In genomic region chr5:150163547-150164059, GRCh38 we compare ENCODE assay signal across 1 cellular context.
A peak's percentile ranks its signal among the peaks of the same experiment; 100 is the strongest.
TF ChIP-seq lines count a peak whose summit lies in the region.

No MANE protein-coding gene starts in this region.

TF ChIP-seq in K562, 482 proteins besides CTCF, POLR2A, EP300 and RAD21:
- TF ChIP-seq ZBTB7A (IDR thresholded peaks at IDR 0.05; ENCODE audit: borderline replicate concordance, control insufficient read depth, low read depth, low read length) (peak; percentile 27; the same call in 1 of the 2 replicates), SMARCE1 (IDR thresholded peaks at IDR 0.05) (0 out of 2 replicates have a peak, but pooled peaks have one; percentile 27), ZFP36 (IDR thresholded peaks at IDR 0.05; ENCODE audit: low read depth, low read length, partially characterized antibody) (peak; percentile 58), NR2C1 (IDR thresholded peaks at IDR 0.05) (peak; percentile 88), NR2C1 (tag; IDR thresholded peaks at IDR 0.05) (peak; percentile 90), NBN (IDR thresholded peaks at IDR 0.05; ENCODE audit: low read depth) (no peak), NR2C2 (CRISPR knock-in tag; IDR thresholded peaks at IDR 0.05) (no peak), NR2C2 (tag; IDR thresholded peaks at IDR 0.05) (peak; percentile 70; the same call in 1 of the 2 replicates), SAP30 (IDR thresholded peaks at IDR 0.05; ENCODE audit: borderline replicate concordance, insufficient read depth, low read depth, low read length, poor library complexity, severe bottlenecking) (no peak), ZBTB33 (CRISPR knock-in tag; IDR thresholded peaks at IDR 0.05) (peak; percentile 98)
- TF ChIP-seq, protein P1, sequence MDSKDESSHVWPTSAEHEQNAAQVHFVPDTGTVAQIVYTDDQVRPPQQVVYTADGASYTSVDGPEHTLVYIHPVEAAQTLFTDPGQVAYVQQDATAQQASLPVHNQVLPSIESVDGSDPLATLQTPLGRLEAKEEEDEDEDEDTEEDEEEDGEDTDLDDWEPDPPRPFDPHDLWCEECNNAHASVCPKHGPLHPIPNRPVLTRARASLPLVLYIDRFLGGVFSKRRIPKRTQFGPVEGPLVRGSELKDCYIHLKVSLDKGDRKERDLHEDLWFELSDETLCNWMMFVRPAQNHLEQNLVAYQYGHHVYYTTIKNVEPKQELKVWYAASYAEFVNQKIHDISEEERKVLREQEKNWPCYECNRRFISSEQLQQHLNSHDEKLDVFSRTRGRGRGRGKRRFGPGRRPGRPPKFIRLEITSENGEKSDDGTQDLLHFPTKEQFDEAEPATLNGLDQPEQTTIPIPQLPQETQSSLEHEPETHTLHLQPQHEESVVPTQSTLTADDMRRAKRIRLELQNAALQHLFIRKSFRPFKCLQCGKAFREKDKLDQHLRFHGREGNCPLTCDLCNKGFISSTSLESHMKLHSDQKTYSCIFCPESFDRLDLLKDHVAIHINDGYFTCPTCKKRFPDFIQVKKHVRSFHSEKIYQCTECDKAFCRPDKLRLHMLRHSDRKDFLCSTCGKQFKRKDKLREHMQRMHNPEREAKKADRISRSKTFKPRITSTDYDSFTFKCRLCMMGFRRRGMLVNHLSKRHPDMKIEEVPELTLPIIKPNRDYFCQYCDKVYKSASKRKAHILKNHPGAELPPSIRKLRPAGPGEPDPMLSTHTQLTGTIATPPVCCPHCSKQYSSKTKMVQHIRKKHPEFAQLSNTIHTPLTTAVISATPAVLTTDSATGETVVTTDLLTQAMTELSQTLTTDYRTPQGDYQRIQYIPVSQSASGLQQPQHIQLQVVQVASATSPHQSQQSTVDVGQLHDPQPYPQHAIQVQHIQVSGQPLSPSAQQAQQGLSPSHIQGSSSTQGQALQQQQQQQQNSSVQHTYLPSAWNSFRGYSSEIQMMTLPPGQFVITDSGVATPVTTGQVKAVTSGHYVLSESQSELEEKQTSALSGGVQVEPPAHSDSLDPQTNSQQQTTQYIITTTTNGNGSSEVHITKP (IDR thresholded peaks at IDR 0.05; ENCODE audit: partially characterized antibody), result peak; percentile 83
- TF ChIP-seq, protein P2, sequence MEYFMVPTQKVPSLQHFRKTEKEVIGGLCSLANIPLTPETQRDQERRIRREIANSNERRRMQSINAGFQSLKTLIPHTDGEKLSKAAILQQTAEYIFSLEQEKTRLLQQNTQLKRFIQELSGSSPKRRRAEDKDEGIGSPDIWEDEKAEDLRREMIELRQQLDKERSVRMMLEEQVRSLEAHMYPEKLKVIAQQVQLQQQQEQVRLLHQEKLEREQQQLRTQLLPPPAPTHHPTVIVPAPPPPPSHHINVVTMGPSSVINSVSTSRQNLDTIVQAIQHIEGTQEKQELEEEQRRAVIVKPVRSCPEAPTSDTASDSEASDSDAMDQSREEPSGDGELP (CRISPR knock-in tag; IDR thresholded peaks at IDR 0.05; ENCODE audit: borderline replicate concordance), result 0 out of 2 replicates have a peak, but pooled peaks have one; percentile 29
